In the genomic region with DNA sequence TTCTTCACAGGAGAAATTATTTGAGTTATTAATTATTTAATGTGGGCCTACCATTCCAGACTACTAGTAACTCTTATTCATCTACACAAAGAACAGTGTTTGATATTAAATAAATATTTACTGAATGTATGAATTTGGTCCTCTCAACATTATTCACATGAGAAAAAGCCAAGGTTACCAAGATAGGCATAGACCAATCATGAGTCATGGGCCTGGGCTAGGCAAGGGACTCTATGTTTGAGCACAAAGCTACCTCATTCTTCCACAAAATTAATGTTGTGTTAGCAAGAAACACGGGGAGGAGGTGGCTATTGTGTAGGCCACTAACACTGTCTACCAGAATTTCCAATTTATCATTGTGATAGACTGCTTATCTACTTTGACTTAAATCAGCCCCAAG, we compare ENCODE assay signal across 22 cellular contexts.
DNase-seq lines count a peak whose midpoint lies in the region; ATAC-seq, FAIRE-seq and TF ChIP-seq lines count a peak whose summit lies in the region.
"Had no signal": no experiment of that assay in that cellular context is flagged by ENCODE, and none has a peak within 500 bp of the region (broad histone marks: within the 10 kb centered on the region; RNA-seq: fewer than 3 reads in every experiment).

No MANE protein-coding gene starts in this region.

- H3K4me3 Mint-ChIP-seq in astrocyte (ENCODE audit: unreplicated experiment), result no peak overlapping the region
- H3K4me3 Mint-ChIP-seq: CD8-positive, alpha-beta T cell; IgD-negative memory B cell had no signal

- H3K36me3 ChIP-seq in astrocyte (ENCODE audit: insufficient read depth, low read length) (no peaks in the 10 kb centered on the region), left lung (no peaks in the 10 kb centered on the region)
- H3K36me3 ChIP-seq: BLaER1 treated with 17β-estradiol and CSF1 and Interleukin-3, amounts not matched to agents 10 nM and 100 nM had no signal

- no peaks in the 10 kb centered on the region for H3K4me1 ChIP-seq in astrocyte (ENCODE audit: insufficient read depth, low read length)
- H3K4me1 ChIP-seq in left lung, result no peaks in the 10 kb centered on the region

- no peak overlapping the region for H3K4me2 ChIP-seq in astrocyte (ENCODE audit: low read length)
- H3K4me2 ChIP-seq: BLaER1 treated with 17β-estradiol and CSF1 and Interleukin-3, amounts not matched to agents 10 nM and 100 nM had no signal

- H3K9me3 Mint-ChIP-seq in astrocyte (ENCODE audit: unreplicated experiment), result no peaks in the 10 kb centered on the region
- H3K9me3 Mint-ChIP-seq: CD8-positive, alpha-beta T cell had no signal

- ATAC-seq in left lung, result peak; percentile 57
- ATAC-seq: CD8-positive, alpha-beta T cell; Panc1 had no signal

- H2AFZ ChIP-seq in astrocyte (ENCODE audit: low read depth, low read length), result no peak overlapping the region

- no peak overlapping the region for H3K27ac ChIP-seq in astrocyte (ENCODE audit: low read depth, low read length)
- peak overlapping the region in 1 of 2 donors; percentile 33 for H3K27ac ChIP-seq in left lung
- H3K27ac ChIP-seq: BLaER1 treated with 17β-estradiol and CSF1 and Interleukin-3, amounts not matched to agents 10 nM and 100 nM had no signal

- DNase-seq in ELR (ENCODE audit: low read depth), result peak; percentile 32
- DNase-seq in HT1080 (ENCODE audit: low read depth), result peak; percentile 44
- DNase-seq in astrocyte (ENCODE audit: low read depth), result peak; percentile 33
- no peak for DNase-seq in left lung
- no peak for DNase-seq in NCI-H1436 (lab: John Stamatoyannopoulos, UW)
- DNase-seq in NCI-H2107 (lab: John Stamatoyannopoulos, UW), result no peak
- DNase-seq in NAMALWA (ENCODE audit: low spot score), result no peak
- DNase-seq: Calu3; CD8-positive, alpha-beta T cell; DMS53; EL; Karpas-422; NCI-H1092 treated with DMSO at 0.1 percent for 48 hours; NCI-H2081; NCI-H510A; NCI-H774 had no signal

- H3K36me3 Mint-ChIP-seq in astrocyte (ENCODE audit: low read depth, unreplicated experiment), result no peaks in the 10 kb centered on the region
- H3K36me3 Mint-ChIP-seq: CD8-positive, alpha-beta T cell had no signal

- no peak for FAIRE-seq in astrocyte (lab: Jason Lieb, UNC)
- FAIRE-seq: GM12891, GM19239, HTR-8/SVneo had no signal

- H3K79me2 ChIP-seq in astrocyte (ENCODE audit: insufficient read depth, low read length), result no peaks in the 10 kb centered on the region

- no peaks in the 10 kb centered on the region for H3K4me1 Mint-ChIP-seq in astrocyte (ENCODE audit: low read depth, unreplicated experiment)
- H3K4me1 Mint-ChIP-seq: IgD-negative memory B cell had no signal

- no peak for TF ChIP-seq CTCF in astrocyte (IDR thresholded peaks at IDR 0.05; ENCODE audit: insufficient read depth, low read depth, low read length)
- no peak for TF ChIP-seq CTCF in left lung (IDR thresholded peaks at IDR 0.05)

- intact Hi-C loops in left lung (cut with DNase I), result no loop called here

- H3K27me3 ChIP-seq in astrocyte (ENCODE audit: insufficient read depth, low read length) (no peaks in the 10 kb centered on the region), left lung (no peaks in the 10 kb centered on the region)

- no peak overlapping the region for H3K27ac Mint-ChIP-seq in astrocyte (ENCODE audit: unreplicated experiment)
- H3K27ac Mint-ChIP-seq: CD8-positive, alpha-beta T cell; IgD-negative memory B cell had no signal

- no peaks in the 10 kb centered on the region for H3K9me3 ChIP-seq in astrocyte (ENCODE audit: insufficient read depth, low read depth, low read length)
- H3K9me3 ChIP-seq in left lung, result no peaks in the 10 kb centered on the region

- no peaks in the 10 kb centered on the region for H4K20me1 ChIP-seq in astrocyte (ENCODE audit: insufficient read depth, low read length)
- H4K20me1 ChIP-seq: BLaER1 treated with 17β-estradiol and CSF1 and Interleukin-3, amounts not matched to agents 10 nM and 100 nM had no signal

- H3K9ac ChIP-seq in astrocyte (ENCODE audit: low read length), result no peak overlapping the region
- H3K9ac ChIP-seq: BLaER1 treated with 17β-estradiol and CSF1 and Interleukin-3, amounts not matched to agents 10 nM and 100 nM had no signal

- H3K4me3 ChIP-seq in astrocyte (ENCODE audit: insufficient read depth, low read depth, low read length) (no peak overlapping the region), left lung (no peak overlapping the region)
- H3K4me3 ChIP-seq: BLaER1 treated with 17β-estradiol and CSF1 and Interleukin-3, amounts not matched to agents 10 nM and 100 nM had no signal

- H3K27me3 Mint-ChIP-seq in astrocyte (ENCODE audit: low read depth, unreplicated experiment), result no peaks in the 10 kb centered on the region
- H3K27me3 Mint-ChIP-seq: IgD-negative memory B cell had no signal

Comparison
In these comparisons a context has a peak if more than half of its experiments do, and no peak if none do; other contexts are left out.
1. DNase-seq: peak in ELR (single experiment), HT1080 (single experiment) and astrocyte (single experiment); none in left lung (0 of 2), NCI-H1436 (single experiment), NCI-H2107 (single experiment) and NAMALWA (single experiment).